17 cellular contexts compared by ENCODE assay signal in genomic region chr4:35725131-35725530, GRCh38.
DNase-seq lines count a peak whose midpoint lies in the region; ATAC-seq, FAIRE-seq and TF ChIP-seq lines count a peak whose summit lies in the region.
"Had no signal": no experiment of that assay in that cellular context is flagged by ENCODE, and none has a peak within 500 bp of the region (broad histone marks: within the 10 kb centered on the region; RNA-seq: fewer than 3 reads in every experiment).

No MANE protein-coding gene starts in this region.

- no peak for FAIRE-seq in urothelium cell line (lab: Jason Lieb, UNC)
- FAIRE-seq: GM18507 had no signal

- H3K36me3 ChIP-seq in Loucy (ENCODE audit: insufficient read depth, low read length) (no peaks in the 10 kb centered on the region), testis (ENCODE audit: low read depth, missing control alignments) (no peaks in the 10 kb centered on the region)
- H3K36me3 ChIP-seq: breast epithelium, SJSA1, vagina had no signal

- no peak overlapping the region for H2AFZ ChIP-seq in Loucy (ENCODE audit: low read length)

- H3K4me2 ChIP-seq in Loucy (ENCODE audit: low read depth, low read length, poor library complexity, severe bottlenecking) = no peak overlapping the region

- no peak overlapping the region for H3K4me3 ChIP-seq in Loucy (ENCODE audit: low read length, poor library complexity, severe bottlenecking)
- H3K4me3 ChIP-seq in epithelial cell of esophagus (ENCODE audit: low read length) = no peak overlapping the region
- H3K4me3 ChIP-seq in testis = no peak overlapping the region
- H3K4me3 ChIP-seq: breast epithelium, SJSA1, vagina had no signal

- H3K9me3 ChIP-seq in Loucy (ENCODE audit: insufficient read depth, low read depth, low read length) = no peaks in the 10 kb centered on the region
- H3K9me3 ChIP-seq in testis = no peaks in the 10 kb centered on the region
- H3K9me3 ChIP-seq: breast epithelium, SJSA1, vagina had no signal

- no peaks in the 10 kb centered on the region for H3K79me2 ChIP-seq in Loucy (ENCODE audit: insufficient read depth, low read length)

- WGBS in testis, 2 donors = 93 to 100% methylated on average over 1 of the region's 1 CpG

- TF ChIP-seq CTCF in Loucy (conservative IDR thresholded peaks at IDR 0.05; ENCODE audit: low read length) (peak; percentile 71), epithelial cell of esophagus (IDR thresholded peaks at IDR 0.05; ENCODE audit: insufficient read depth, low read depth, low read length, missing control alignments) (no peak), testis (IDR thresholded peaks at IDR 0.05) (no peak)

- TF ChIP-seq POLR2A in testis (IDR thresholded peaks at IDR 0.05) = no peak

- no peaks in the 10 kb centered on the region for H3K9me2 ChIP-seq in Loucy (replicated peaks; ENCODE audit: low read depth, low read length)

- H3K9ac ChIP-seq in Loucy (ENCODE audit: low read depth, low read length, poor library complexity, severe bottlenecking) = no peak overlapping the region

- H3K27me3 ChIP-seq in Loucy (ENCODE audit: insufficient read depth, low read length, poor library complexity, severe bottlenecking) = no peaks in the 10 kb centered on the region
- no peaks in the 10 kb centered on the region for H3K27me3 ChIP-seq in testis
- H3K27me3 ChIP-seq: breast epithelium, SJSA1, vagina had no signal

- ATAC-seq in GM19328 (IDR thresholded peaks at IDR 0.05; ENCODE audit: unreplicated experiment) = peak; percentile 57
- ATAC-seq: stimulated activated naive B cell treated with anti-CD40 and anti-IgM and Interleukin-4, amounts not matched to agents 10 μg/mL and 1 μg/mL and 100 μg/mL, for 72 hours had no signal

- intact Hi-C loops in testis (cut with DNase I; ENCODE audit: low total_unique reads) = no loop called here

- H3F3A ChIP-seq in Loucy (ENCODE audit: low read depth) = no peaks in the 10 kb centered on the region

- DNase-seq in AML-193 (lab: John Stamatoyannopoulos, UW) (peak; percentile 10 to 16), epithelial cell of esophagus (ENCODE audit: low read depth) (peak; percentile 24), KG1 (lab: John Stamatoyannopoulos, UW) (no peak), urothelium cell line (ENCODE audit: low spot score) (no peak), testis (no peak)
- no peak for DNase-seq in activated CD4-positive, CD25-positive, alpha-beta regulatory T cell (lab: John Stamatoyannopoulos, UW)
- DNase-seq: activated naive CD4-positive, alpha-beta T cell treated with anti-CD3 and anti-CD28 coated beads, Interleukin-2, amount 10 ng/mL, durations not matched to agents 7 days and 5 days; effector CD4-positive, alpha-beta T cell; NCI-H146; stimulated activated CD4-positive, alpha-beta T cell treated with anti-CD3 and anti-CD28 coated beads, Interleukin-2, amount 100 ng/mL, for 48 hours; stimulated activated naive B cell treated with anti-CD40 and anti-IgM and Interleukin-4, amounts not matched to agents 10 μg/mL and 1 μg/mL and 100 μg/mL, for 72 hours had no signal

- no peaks in the 10 kb centered on the region for H4K20me1 ChIP-seq in Loucy (ENCODE audit: insufficient read depth, low read length, poor library complexity, severe bottlenecking)

- H3K27ac ChIP-seq in testis = no peak overlapping the region
- H3K27ac ChIP-seq: breast epithelium, SJSA1, vagina had no signal

- no peaks in the 10 kb centered on the region for H3K4me1 ChIP-seq in Loucy (ENCODE audit: insufficient read depth, low read length, poor library complexity, severe bottlenecking)
- H3K4me1 ChIP-seq in testis = no peaks in the 10 kb centered on the region
- H3K4me1 ChIP-seq: breast epithelium, SJSA1, vagina had no signal

Comparison
In these comparisons a context has a peak if more than half of its experiments do, and no peak if none do; other contexts are left out.
1. DNase-seq: peak in AML-193 (2 of 2) and epithelial cell of esophagus (single experiment); none in activated CD4-positive, CD25-positive, alpha-beta regulatory T cell (0 of 4), KG1 (single experiment), urothelium cell line (single experiment) and testis (single experiment).